1 cellular context compared by ENCODE assay signal in genomic region chr9:136693490-136694162, GRCh38.
A peak's percentile ranks its signal among the peaks of the same experiment; 100 is the strongest.
TF ChIP-seq lines count a peak whose summit lies in the region.

No MANE protein-coding gene starts in this region.

TF ChIP-seq in HepG2, 621 proteins besides CTCF, POLR2A, EP300 and RAD21 (continued from another document and continues in another):
- no peak for TF ChIP-seq TRIM22 (IDR thresholded peaks at IDR 0.05)
- TF ChIP-seq ZNF556 (CRISPR knock-in tag; IDR thresholded peaks at IDR 0.05; ENCODE audit: borderline replicate concordance), result peak; percentile 61; the same call in 1 of the 2 replicates
- TF ChIP-seq RFX5 (IDR thresholded peaks at IDR 0.05; ENCODE audit: low read depth, low read length), result no peak
- TF ChIP-seq ETV5 (CRISPR knock-in tag; IDR thresholded peaks at IDR 0.05; ENCODE audit: borderline replicate concordance), result peak; percentile 93
- TF ChIP-seq HMGXB3 (CRISPR knock-in tag; IDR thresholded peaks at IDR 0.05; ENCODE audit: borderline replicate concordance), result no peak
- no peak for TF ChIP-seq FOXP1 (IDR thresholded peaks at IDR 0.05)
- TF ChIP-seq FOXP1 (CRISPR knock-in tag; IDR thresholded peaks at IDR 0.05), result peak; percentile 65; the same call in 1 of the 2 replicates
- 0 out of 2 replicates have a peak, but pooled peaks have one; percentile 18 for TF ChIP-seq ZNF281 (CRISPR knock-in tag; IDR thresholded peaks at IDR 0.05; ENCODE audit: borderline replicate concordance)
- TF ChIP-seq TEAD2 (CRISPR knock-in tag; IDR thresholded peaks at IDR 0.05), result no peak
- TF ChIP-seq ARID5B (CRISPR knock-in tag; IDR thresholded peaks at IDR 0.05), result peak; percentile 81
- no peak for TF ChIP-seq ZNF224 (CRISPR knock-in tag; IDR thresholded peaks at IDR 0.05)
- peak; percentile 96 for TF ChIP-seq ZNF670 (CRISPR knock-in tag; IDR thresholded peaks at IDR 0.05; ENCODE audit: borderline replicate concordance)
- no peak for TF ChIP-seq DDIT3 (CRISPR knock-in tag; IDR thresholded peaks at IDR 0.05)
- TF ChIP-seq WIZ (CRISPR knock-in tag; IDR thresholded peaks at IDR 0.05), result no peak
- TF ChIP-seq XRCC5 (optimal IDR thresholded peaks at IDR 0.05; ENCODE audit: low read length), result peak; percentile 16
- peak; percentile 98 for TF ChIP-seq ZEB1 (IDR thresholded peaks at IDR 0.05; ENCODE audit: insufficient replicate concordance, low read depth)
- TF ChIP-seq ZNF367 (CRISPR knock-in tag; IDR thresholded peaks at IDR 0.05; ENCODE audit: borderline replicate concordance), result no peak
- TF ChIP-seq JUN (CRISPR knock-in tag; IDR thresholded peaks at IDR 0.05), result peak; percentile 87
- TF ChIP-seq ZFP37 (CRISPR knock-in tag; IDR thresholded peaks at IDR 0.05; ENCODE audit: borderline replicate concordance), result no peak
- TF ChIP-seq RXRA (CRISPR knock-in tag; IDR thresholded peaks at IDR 0.05), result peak; percentile 98
- TF ChIP-seq ZFP36 (IDR thresholded peaks at IDR 0.05; ENCODE audit: borderline replicate concordance, low read depth, low read length, partially characterized antibody), result no peak
- peak; percentile 86; the same call in 1 of the 2 replicates for TF ChIP-seq KDM1A (CRISPR knock-in tag; IDR thresholded peaks at IDR 0.05)
- TF ChIP-seq ZNF792 (CRISPR knock-in tag; IDR thresholded peaks at IDR 0.05), result peak; percentile 14; the same call in 1 of the 2 replicates
- no peak for TF ChIP-seq GTF2F1 (IDR thresholded peaks at IDR 0.05; ENCODE audit: low read length)
- peak; percentile 96 for TF ChIP-seq ZMYM2 (CRISPR knock-in tag; IDR thresholded peaks at IDR 0.05)
- TF ChIP-seq ZNF747 (CRISPR knock-in tag; IDR thresholded peaks at IDR 0.05; ENCODE audit: borderline replicate concordance), result peak; percentile 76; the same call in 1 of the 2 replicates
- no peak for TF ChIP-seq MAZ (IDR thresholded peaks at IDR 0.05; ENCODE audit: borderline replicate concordance, low read depth, low read length)
- TF ChIP-seq MAZ (CRISPR knock-in tag; IDR thresholded peaks at IDR 0.05; ENCODE audit: low read depth), result peak; percentile 22; the same call in 1 of the 2 replicates
- TF ChIP-seq ZNF264 (CRISPR knock-in tag; IDR thresholded peaks at IDR 0.05), result peak; percentile 79; the same call in 1 of the 2 replicates
- TF ChIP-seq ZHX2 (IDR thresholded peaks at IDR 0.05; ENCODE audit: low read depth), result no peak; the same call in 1 of the 2 replicates
- no peak for TF ChIP-seq ZHX2 (CRISPR knock-in tag; IDR thresholded peaks at IDR 0.05; ENCODE audit: borderline replicate concordance)
- peak; percentile 68; the same call in 1 of the 2 replicates for TF ChIP-seq ZGPAT (CRISPR knock-in tag; IDR thresholded peaks at IDR 0.05)
- 0 out of 2 replicates have a peak, but pooled peaks have one; percentile 25 for TF ChIP-seq MIXL1 (CRISPR knock-in tag; IDR thresholded peaks at IDR 0.05)
- TF ChIP-seq CBX5 (CRISPR knock-in tag; IDR thresholded peaks at IDR 0.05; ENCODE audit: borderline replicate concordance), result no peak; the same call in 1 of the 2 replicates
- TF ChIP-seq HMGXB4 (CRISPR knock-in tag; IDR thresholded peaks at IDR 0.05; ENCODE audit: borderline replicate concordance in 1 of 2, low read depth in 1 of 2), result peak in 1 of 2 experiments; percentile 72; a peak in 1 of 4 replicates
- TF ChIP-seq ELF4 (CRISPR knock-in tag; IDR thresholded peaks at IDR 0.05; ENCODE audit: borderline replicate concordance), result no peak
- no peak for TF ChIP-seq MYNN (CRISPR knock-in tag; IDR thresholded peaks at IDR 0.05; ENCODE audit: low read depth)
